In genomic region chr19:19515764-19516519, GRCh38 we compare ENCODE assay signal across 8 cellular contexts. TPM values are rescaled to one million over a fixed set of nuclear protein-coding genes. Genes with fewer than 3 reads are reported as not detected.
DNase-seq lines count a peak whose midpoint lies in the region; ATAC-seq, FAIRE-seq and TF ChIP-seq lines count a peak whose summit lies in the region.

Gene NDUFA13 (plus strand): TSS chr19:19516225. CDS start chr19:19516239, 14 bp downstream.

- H3K4me1 Mint-ChIP-seq in WTC11, result peaks cover 5% of the 10 kb centered on the region; the same call in 1 of the 2 replicates

- peaks cover 10% of the 10 kb centered on the region for H3K36me3 ChIP-seq in bronchial epithelial cell (ENCODE audit: control insufficient read depth, insufficient read depth, low read length)

- H3K36me3 Mint-ChIP-seq in WTC11, result peaks cover 18% of the 10 kb centered on the region

- H3K27me3 Mint-ChIP-seq in WTC11 (ENCODE audit: low read depth), result no peaks in the 10 kb centered on the region

- TF ChIP-seq CTCF in AG04450 (IDR thresholded peaks at IDR 0.05; ENCODE audit: low read depth, low read length), result no peak
- TF ChIP-seq CTCF in WTC11 (IDR thresholded peaks at IDR 0.05), result no peak
- TF ChIP-seq CTCF in bronchial epithelial cell (IDR thresholded peaks at IDR 0.05; ENCODE audit: insufficient read depth, low read length, severe bottlenecking), result no peak

- H3K9me3 Mint-ChIP-seq in WTC11, result no peaks in the 10 kb centered on the region

- in situ Hi-C loops in GM18951 (cut with MboI; ENCODE audit: low sequenced_read_pairs, unreplicated experiment), result no loop called here

- CTCF ChIA-PET in AG04450 (lab: Charles Lee) (interaction anchor here (1.2 to 1.6 kb wide), 3 partner anchors 16 to 110 kb away, joined by 3 to 5 read pairs (median 3); partner anchors contain the start of gene GATAD2A), WTC11 (lab: Charles Lee) (interaction anchor here (0.5 to 2.5 kb wide), 11 partner anchors 15 to 395 kb away, joined by 3 to 18 read pairs (median 5); partner anchors contain the start of gene GMIP)

- H3K27me3 ChIP-seq in AG04450 (ENCODE audit: control insufficient read depth, insufficient read depth, low read length) (no peaks in the 10 kb centered on the region), bronchial epithelial cell (ENCODE audit: control insufficient read depth, insufficient read depth, low read length) (no peaks in the 10 kb centered on the region)

- POLR2A ChIA-PET in AG04450 (lab: Yijun Ruan, JAX), result interaction anchor here (0.5 to 1.8 kb wide), 7 partner anchors 17 to 312 kb away, joined by 3 to 6 read pairs (median 3); no protein-coding TSS in a partner anchor
- POLR2A ChIA-PET in WTC11 (lab: Charles Lee), result interaction anchor here (0.5 to 1.3 kb wide), 5 partner anchors 17 to 1502 kb away, joined by 3 to 5 read pairs (median 3); no protein-coding TSS in a partner anchor

- H3K27ac ChIP-seq in AG04450 (ENCODE audit: low read depth, low read length), result peak within 1 kb of the TSS; percentile 68

- H3K9me3 ChIP-seq in AG04450 (ENCODE audit: control insufficient read depth, insufficient read depth, low read length), result peaks cover 21% of the 10 kb centered on the region

- peak within 1 kb of the TSS; percentile 92 for H3K4me3 ChIP-seq in AG04450 (ENCODE audit: low read depth, low read length)
- H3K4me3 ChIP-seq in bronchial epithelial cell (ENCODE audit: low read depth, low read length), result peak within 1 kb of the TSS; percentile 62

- peak; percentile 72 for DNase-seq in AG04450 (ENCODE audit: low read depth, low spot score)
- peak; percentile 84 for DNase-seq in NCI-H226
- DNase-seq in WTC11 (ENCODE audit: low spot score), result peak; percentile 95
- peak; percentile 81 for DNase-seq in bronchial epithelial cell (ENCODE audit: low read depth)
- DNase-seq in inferior parietal cortex (ENCODE audit: extremely low spot score), result peak; percentile 97
- peak; percentile 84 for DNase-seq in smooth muscle cell of the brain vasculature (ENCODE audit: low read depth, low spot score)

- TF ChIP-seq POLR2A in GM18951 (IDR thresholded peaks at IDR 0.05; ENCODE audit: extremely low read depth, insufficient read depth, insufficient read length), result peak; percentile 90

- FAIRE-seq in bronchial epithelial cell (lab: Jason Lieb, UNC), result no peak

- peak within 1 kb of the TSS; percentile 88 for H3K27ac Mint-ChIP-seq in WTC11

- H3K4me3 Mint-ChIP-seq in WTC11, result peak within 1 kb of the TSS; percentile 90

- peak; percentile 85 for ATAC-seq in HG03175 (IDR thresholded peaks at IDR 0.05; ENCODE audit: unreplicated experiment)
- peak; percentile 84 for ATAC-seq in WTC11

TF ChIP-seq in WTC11, 78 proteins besides CTCF, POLR2A, EP300 and RAD21 (continues in another document):
- TF ChIP-seq MYBL2 (CRISPR knock-in tag; IDR thresholded peaks at IDR 0.05), result no peak
- peak; percentile 44; the same call in 1 of the 2 replicates for TF ChIP-seq ARID4B (CRISPR knock-in tag; IDR thresholded peaks at IDR 0.05; ENCODE audit: borderline replicate concordance)
- TF ChIP-seq ZNF425 (CRISPR knock-in tag; conservative IDR thresholded peaks at IDR 0.05), result no peak
- no peak for TF ChIP-seq SOX15 (CRISPR knock-in tag; IDR thresholded peaks at IDR 0.05)
- no peak for TF ChIP-seq GTF2I (CRISPR knock-in tag; conservative IDR thresholded peaks at IDR 0.05)
- TF ChIP-seq ETV6 (CRISPR knock-in tag; IDR thresholded peaks at IDR 0.05), result peak; percentile 93
- TF ChIP-seq ZBTB21 (CRISPR knock-in tag; IDR thresholded peaks at IDR 0.05; ENCODE audit: borderline replicate concordance), result no peak
- no peak for TF ChIP-seq ZNF138 (CRISPR knock-in tag; conservative IDR thresholded peaks at IDR 0.05)
- TF ChIP-seq ZNF532 (CRISPR knock-in tag; IDR thresholded peaks at IDR 0.05; ENCODE audit: borderline replicate concordance), result no peak
- no peak for TF ChIP-seq ZNF219 (CRISPR knock-in tag; IDR thresholded peaks at IDR 0.05; ENCODE audit: borderline replicate concordance)
- TF ChIP-seq NFE2L1 (CRISPR knock-in tag; IDR thresholded peaks at IDR 0.05), result peak; percentile 44; the same call in 1 of the 2 replicates
- peak; percentile 79; the same call in 1 of the 2 replicates for TF ChIP-seq TEAD1 (CRISPR knock-in tag; IDR thresholded peaks at IDR 0.05)
- TF ChIP-seq EMX1 (CRISPR knock-in tag; IDR thresholded peaks at IDR 0.05), result no peak
- no peak for TF ChIP-seq FOXJ3 (CRISPR knock-in tag; IDR thresholded peaks at IDR 0.05; ENCODE audit: borderline replicate concordance)
- peak; percentile 80 for TF ChIP-seq GABPB1 (CRISPR knock-in tag; IDR thresholded peaks at IDR 0.05)

RNA-seq across cellular contexts. Expression of gene NDUFA13, which starts in this region (rescaled TPM):
- 388 and 454 TPM in 2 replicates for polyA plus RNA-seq in AG04450 (2011; rRNA removed)
- polyA minus RNA-seq in AG04450 (2011; rRNA and poly(A)+ RNA removed), result 86.2 and 132 TPM in 2 replicates
- total RNA-seq in WTC11 (2021) (519 to 568 TPM (median 552 TPM) in 3 replicates), bronchial epithelial cell (182 and 374 TPM in 2 replicates)

Comparison
In these comparisons a context has a peak if more than half of its experiments do, and no peak if none do; other contexts are left out.
1. Peak in every context shown above with its lines: DNase-seq, ATAC-seq, H3K4me3 ChIP-seq and H3K27ac ChIP-seq.